Comparison of ENCODE assay signal across 30 cellular contexts in the genomic region with DNA sequence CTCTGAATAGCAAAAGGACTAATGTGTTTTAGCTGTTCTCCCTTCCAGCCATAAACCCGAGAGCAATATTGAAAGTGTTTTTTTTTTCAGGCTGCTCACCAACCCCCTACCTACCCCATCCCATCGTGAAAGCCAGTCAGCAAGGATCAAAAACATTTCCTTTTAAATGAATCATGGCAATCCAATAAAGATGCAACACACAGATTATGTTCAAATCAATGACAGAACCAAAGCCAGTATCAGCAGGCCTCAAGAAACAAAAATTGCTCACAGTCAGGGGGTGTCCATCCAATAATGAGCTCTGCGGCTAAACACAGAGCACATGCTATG.
"Had no signal": no experiment of that assay in that cellular context is flagged by ENCODE, and none has a peak within 500 bp of the region (broad histone marks: within the 10 kb centered on the region; RNA-seq: fewer than 3 reads in every experiment).

No MANE protein-coding gene starts in this region.

- H3K9me3 ChIP-seq: ascending aorta, Peyer's patch, SJSA1 had no signal

- H3K4me3 ChIP-seq: ascending aorta, cardiac muscle cell, Peyer's patch, SJSA1 had no signal

- H3K27me3 Mint-ChIP-seq: activated CD8-positive, alpha-beta T cell treated with anti-CD3 and anti-CD28 coated beads for 36 hours had no signal

- H3K4me1 ChIP-seq: ascending aorta, Peyer's patch, SJSA1 had no signal

- H3K4me1 Mint-ChIP-seq: activated CD4-positive, alpha-beta T cell treated with anti-CD3 and anti-CD28 coated beads, Interleukin-2, amount 10 ng/mL, durations not matched to agents 24 days and 14 days; activated naive CD4-positive, alpha-beta T cell treated with anti-CD3 and anti-CD28 coated beads, Interleukin-2, amount 50 U/mL, for 24 hours; activated naive CD8-positive, alpha-beta T cell treated with anti-CD3 and anti-CD28 coated beads, Interleukin-2, amount 10 ng/mL, durations not matched to agents 7 days and 5 days; activated T-helper 17 cell treated with anti-CD3 and anti-CD28 coated beads, Interleukin-2, amount 50 U/mL, for 72 hours; central memory CD8-positive, alpha-beta T cell had no signal

- H3K36me3 ChIP-seq: ascending aorta, cardiac muscle cell, Peyer's patch, SJSA1 had no signal

- H3K36me3 Mint-ChIP-seq: activated naive CD4-positive, alpha-beta T cell treated with anti-CD3 and anti-CD28 coated beads, Interleukin-2, amount 50 U/mL, for 24 hours; activated naive CD8-positive, alpha-beta T cell treated with anti-CD3 and anti-CD28 coated beads, Interleukin-2, amount 10 ng/mL, durations not matched to agents 7 days and 5 days had no signal

- DNase-seq: activated CD4-positive, alpha-beta T cell treated with anti-CD3 and anti-CD28 coated beads, Interleukin-2, amount 10 ng/mL, durations not matched to agents 24 days and 14 days; activated CD4-positive, alpha-beta T cell treated with anti-CD3 and anti-CD28 coated beads, Interleukin-2, amount 50 U/mL, for 4 hours; activated CD8-positive, alpha-beta T cell treated with anti-CD3 and anti-CD28 coated beads for 36 hours; activated effector memory CD4-positive, alpha-beta T cell treated with anti-CD3 and anti-CD28 coated beads, Interleukin-2, amount 50 U/mL, for 16 hours; activated naive CD4-positive, alpha-beta T cell treated with Interleukin-2 at 50 U/mL for 16 hours; activated naive CD8-positive, alpha-beta T cell treated with anti-CD3 and anti-CD28 coated beads, Interleukin-2, amount 10 ng/mL, durations not matched to agents 7 days and 5 days; activated T-cell treated with anti-CD3 and anti-CD28 coated beads, Interleukin-2, amount 50 U/mL, for 1 hour; activated T-cell treated with anti-CD3 and anti-CD28 coated beads, Interleukin-2, amount 50 U/mL, for 72 hours; amygdala; Karpas-422; KBM-7; NCI-H1048; NCI-H1436 treated with DMSO at 0.1 percent for 48 hours; NCI-H1694 treated with DMSO at 0.1 percent for 48 hours; NCI-H2029; NCI-H2171 treated with DMSO at 0.1 percent for 48 hours; NCI-H2227 treated with DMSO at 0.1 percent for 48 hours; NCI-H446 treated with DMSO at 0.1 percent for 48 hours; NCI-H524 treated with DMSO at 0.1 percent for 48 hours; NCI-H748 treated with DMSO at 0.1 percent for 48 hours; Peyer's patch; RPMI8226; SHP77 treated with DMSO at 0.1 percent for 48 hours; T1000 had no signal

- ATAC-seq: activated CD8-positive, alpha-beta T cell treated with anti-CD3 and anti-CD28 coated beads for 36 hours; activated T-cell treated with anti-CD3 and anti-CD28 coated beads, Interleukin-2, amount 50 U/mL, for 72 hours; activated T-helper 17 cell treated with anti-CD3 and anti-CD28 coated beads, Interleukin-2, amount 50 U/mL, for 72 hours had no signal

- H3K27me3 ChIP-seq: ascending aorta, cardiac muscle cell, Peyer's patch had no signal

- H3K9me3 Mint-ChIP-seq: activated CD4-positive, alpha-beta T cell treated with anti-CD3 and anti-CD28 coated beads, Interleukin-2, amount 10 ng/mL, durations not matched to agents 24 days and 14 days; activated CD8-positive, alpha-beta T cell treated with anti-CD3 and anti-CD28 coated beads for 36 hours; activated naive CD4-positive, alpha-beta T cell treated with anti-CD3 and anti-CD28 coated beads, Interleukin-2, amount 50 U/mL, for 24 hours; activated naive CD8-positive, alpha-beta T cell treated with anti-CD3 and anti-CD28 coated beads, Interleukin-2, amount 10 ng/mL, durations not matched to agents 7 days and 5 days; activated T-helper 17 cell treated with anti-CD3 and anti-CD28 coated beads, Interleukin-2, amount 50 U/mL, for 72 hours had no signal

- H3K4me3 Mint-ChIP-seq: activated CD4-positive, alpha-beta T cell treated with anti-CD3 and anti-CD28 coated beads, Interleukin-2, amount 10 ng/mL, durations not matched to agents 24 days and 14 days; activated CD8-positive, alpha-beta T cell treated with anti-CD3 and anti-CD28 coated beads for 36 hours; activated naive CD4-positive, alpha-beta T cell treated with anti-CD3 and anti-CD28 coated beads, Interleukin-2, amount 50 U/mL, for 24 hours; activated naive CD8-positive, alpha-beta T cell treated with anti-CD3 and anti-CD28 coated beads, Interleukin-2, amount 10 ng/mL, durations not matched to agents 7 days and 5 days; activated T-cell treated with anti-CD3 and anti-CD28 coated beads, Interleukin-2, amount 50 U/mL, for 72 hours; activated T-helper 17 cell treated with anti-CD3 and anti-CD28 coated beads, Interleukin-2, amount 50 U/mL, for 72 hours; central memory CD8-positive, alpha-beta T cell had no signal

- H3K27ac Mint-ChIP-seq: activated CD4-positive, alpha-beta T cell treated with anti-CD3 and anti-CD28 coated beads, Interleukin-2, amount 10 ng/mL, durations not matched to agents 24 days and 14 days; activated CD8-positive, alpha-beta T cell treated with anti-CD3 and anti-CD28 coated beads for 36 hours; activated naive CD4-positive, alpha-beta T cell treated with anti-CD3 and anti-CD28 coated beads, Interleukin-2, amount 50 U/mL, for 24 hours; activated naive CD8-positive, alpha-beta T cell treated with anti-CD3 and anti-CD28 coated beads, Interleukin-2, amount 10 ng/mL, durations not matched to agents 7 days and 5 days; activated T-cell treated with anti-CD3 and anti-CD28 coated beads, Interleukin-2, amount 50 U/mL, for 72 hours; activated T-helper 17 cell treated with anti-CD3 and anti-CD28 coated beads, Interleukin-2, amount 50 U/mL, for 72 hours had no signal

- H3K27ac ChIP-seq: ascending aorta, cardiac muscle cell, Peyer's patch, SJSA1 had no signal
